1 cellular context compared by ENCODE assay signal in the genomic region with DNA sequence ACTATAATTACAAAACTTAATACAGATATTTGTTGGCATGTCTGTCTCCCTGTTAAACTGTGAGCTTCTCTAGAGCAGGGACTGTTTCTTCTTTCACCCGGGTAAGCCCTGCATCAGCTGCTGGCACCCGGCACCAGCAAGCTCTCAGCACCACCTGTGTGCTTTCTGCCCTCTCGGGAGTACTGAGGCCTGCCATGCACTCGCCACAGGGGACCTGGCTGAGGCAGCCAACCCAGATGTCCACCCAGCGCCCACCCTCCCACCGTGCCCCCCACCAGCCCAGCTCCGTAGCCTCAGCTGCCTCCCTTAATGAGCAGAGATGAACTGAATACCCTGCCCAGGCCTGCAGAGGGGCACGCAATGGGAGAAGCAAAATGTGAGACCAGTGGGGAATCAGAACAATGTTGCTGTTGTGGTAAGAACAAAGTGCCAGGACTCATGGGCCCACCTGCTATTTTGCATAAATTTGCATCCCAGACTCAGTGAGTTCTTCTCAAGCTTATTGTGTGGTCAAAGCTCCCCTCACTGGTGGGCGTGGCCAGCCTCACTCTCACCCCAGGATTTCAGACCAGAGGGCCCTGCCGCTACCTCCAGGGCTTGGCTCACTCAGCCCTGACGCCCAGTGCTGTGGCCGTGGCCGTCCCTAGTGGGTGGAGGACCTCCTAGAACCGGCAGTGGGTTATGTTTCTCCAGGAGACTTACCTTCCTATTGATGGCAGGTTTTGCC.
TF ChIP-seq lines count a peak whose summit lies in the region.

No MANE protein-coding gene starts in this region.

TF ChIP-seq in GM12878, 131 proteins besides CTCF, POLR2A, EP300 and RAD21 (continued from another document):
- TF ChIP-seq REST (IDR thresholded peaks at IDR 0.05; ENCODE audit: low read depth, low read length) (no peak), RUNX3 (IDR thresholded peaks at IDR 0.05; ENCODE audit: low read length) (peak; percentile 25; the same call in 1 of the 2 replicates), TBL1XR1 (IDR thresholded peaks at IDR 0.05; ENCODE audit: low read depth, low read length) (no peak), ZNF687 (IDR thresholded peaks at IDR 0.05) (no peak), MEF2B (IDR thresholded peaks at IDR 0.05; ENCODE audit: partially characterized antibody, poor library complexity, severe bottlenecking) (no peak), IKZF2 (IDR thresholded peaks at IDR 0.05) (no peak), RELA (IDR thresholded peaks at IDR 0.05; ENCODE audit: borderline replicate concordance, partially characterized antibody) (no peak)
- TF ChIP-seq, protein P1, sequence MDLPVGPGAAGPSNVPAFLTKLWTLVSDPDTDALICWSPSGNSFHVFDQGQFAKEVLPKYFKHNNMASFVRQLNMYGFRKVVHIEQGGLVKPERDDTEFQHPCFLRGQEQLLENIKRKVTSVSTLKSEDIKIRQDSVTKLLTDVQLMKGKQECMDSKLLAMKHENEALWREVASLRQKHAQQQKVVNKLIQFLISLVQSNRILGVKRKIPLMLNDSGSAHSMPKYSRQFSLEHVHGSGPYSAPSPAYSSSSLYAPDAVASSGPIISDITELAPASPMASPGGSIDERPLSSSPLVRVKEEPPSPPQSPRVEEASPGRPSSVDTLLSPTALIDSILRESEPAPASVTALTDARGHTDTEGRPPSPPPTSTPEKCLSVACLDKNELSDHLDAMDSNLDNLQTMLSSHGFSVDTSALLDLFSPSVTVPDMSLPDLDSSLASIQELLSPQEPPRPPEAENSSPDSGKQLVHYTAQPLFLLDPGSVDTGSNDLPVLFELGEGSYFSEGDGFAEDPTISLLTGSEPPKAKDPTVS (IDR thresholded peaks at IDR 0.05; ENCODE audit: low read depth, low read length), result no peak
